Comparison of ENCODE assay signal across 8 cellular contexts in the genomic region with DNA sequence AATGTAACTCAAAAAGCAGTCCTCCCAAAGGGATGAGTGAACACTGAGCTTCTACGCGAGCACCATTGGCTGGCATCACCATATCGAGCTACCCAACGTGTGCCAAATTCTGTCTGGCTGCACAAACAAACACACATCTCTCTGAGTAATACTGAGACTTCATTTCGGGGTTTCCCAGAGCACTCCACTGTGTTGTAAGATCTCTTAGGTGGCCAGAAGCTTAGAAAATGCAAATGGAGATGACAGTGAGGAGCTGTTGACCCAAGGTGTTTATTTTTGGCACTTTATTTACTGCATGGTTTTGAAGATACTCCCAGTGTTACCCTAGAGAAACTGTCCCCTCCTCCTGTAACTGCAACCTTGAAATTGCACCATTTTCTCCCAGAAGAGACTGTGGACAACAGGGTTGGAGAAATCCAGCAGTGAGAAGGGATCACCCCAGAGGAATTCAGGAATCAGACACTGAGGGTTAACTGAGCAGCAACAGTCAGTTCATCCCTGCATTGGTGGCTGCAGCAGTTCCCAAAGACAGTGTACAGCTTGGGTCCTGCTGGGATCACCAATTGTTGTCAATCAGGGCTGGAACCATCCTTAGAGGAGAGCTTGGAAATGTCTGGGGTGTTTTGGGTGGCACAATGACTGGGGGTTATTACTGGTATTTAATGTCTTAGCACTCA. TPM values are rescaled to one million over a fixed set of nuclear protein-coding genes. Genes with fewer than 3 reads are reported as not detected.
A peak's percentile ranks its signal among the peaks of the same experiment; 100 is the strongest.
DNase-seq lines count a peak whose midpoint lies in the region; ATAC-seq and TF ChIP-seq lines count a peak whose summit lies in the region.

No MANE protein-coding gene starts in this region.

- no peak for TF ChIP-seq CTCF in Caco-2 (IDR thresholded peaks at IDR 0.05; ENCODE audit: insufficient read depth in 1 of 2, low read depth in 1 of 2, low read length in 1 of 2, severe bottlenecking in 1 of 2, unreplicated experiment in 1 of 2)
- TF ChIP-seq CTCF in endodermal cell (conservative IDR thresholded peaks at IDR 0.05): no peak

- H3K4me1 ChIP-seq in Caco-2 (peaks cover 14% of the 10 kb centered on the region), endodermal cell (ENCODE audit: control insufficient read depth, insufficient read depth, low read length) (peaks cover 17% of the 10 kb centered on the region)

- no peaks in the 10 kb centered on the region for H3K27me3 ChIP-seq in Caco-2 (replicated peaks; ENCODE audit: control insufficient read depth, insufficient read depth, low read length)
- H3K27me3 ChIP-seq in endodermal cell (ENCODE audit: control insufficient read depth, insufficient read depth, low read length, poor library complexity, severe bottlenecking): no peaks in the 10 kb centered on the region

- ATAC-seq in activated CD8-positive, alpha-beta memory T cell treated with anti-CD3 and anti-CD28 coated beads, Interleukin-2, amount 10 ng/mL, durations not matched to agents 7 days and 5 days: peak; percentile 64
- ATAC-seq in HG03097 (IDR thresholded peaks at IDR 0.05; ENCODE audit: low FRiP score, unreplicated experiment) (peak; percentile 54), SK-N-SH treated with all-trans-retinoic acid at 6 μM for 48 hours (no peak)
- peak; percentile 62 to 68 for ATAC-seq in activated T-cell treated with anti-CD3 and anti-CD28 coated beads, Interleukin-2, amount 50 U/mL, for 4 hours
- ATAC-seq in stimulated activated memory B cell treated with anti-CD40 and anti-IgM and Interleukin-4, amounts not matched to agents 10 μg/mL and 1 μg/mL and 100 μg/mL, for 72 hours: peak; percentile 88

- H3K27me3 Mint-ChIP-seq in activated CD8-positive, alpha-beta memory T cell treated with anti-CD3 and anti-CD28 coated beads, Interleukin-2, amount 10 ng/mL, durations not matched to agents 7 days and 5 days: no peaks in the 10 kb centered on the region
- no peaks in the 10 kb centered on the region for H3K27me3 Mint-ChIP-seq in activated T-cell treated with anti-CD3 and anti-CD28 coated beads, Interleukin-2, amount 50 U/mL, for 4 hours (ENCODE audit: low read depth)
- H3K27me3 Mint-ChIP-seq in stimulated activated memory B cell treated with anti-CD40 and anti-IgM and Interleukin-4, amounts not matched to agents 10 μg/mL and 1 μg/mL and 100 μg/mL, for 72 hours: no peaks in the 10 kb centered on the region
- H3K27me3 Mint-ChIP-seq in Caco-2 (ENCODE audit: insufficient read depth, unreplicated experiment): no peaks in the 10 kb centered on the region
- peaks cover 2% of the 10 kb centered on the region for H3K27me3 Mint-ChIP-seq in endodermal cell (ENCODE audit: insufficient read depth)

- peaks cover 34% of the 10 kb centered on the region for H3K36me3 Mint-ChIP-seq in activated CD8-positive, alpha-beta memory T cell treated with anti-CD3 and anti-CD28 coated beads, Interleukin-2, amount 10 ng/mL, durations not matched to agents 7 days and 5 days
- no peaks in the 10 kb centered on the region for H3K36me3 Mint-ChIP-seq in activated T-cell treated with anti-CD3 and anti-CD28 coated beads, Interleukin-2, amount 50 U/mL, for 4 hours (ENCODE audit: insufficient read depth)
- H3K36me3 Mint-ChIP-seq in stimulated activated memory B cell treated with anti-CD40 and anti-IgM and Interleukin-4, amounts not matched to agents 10 μg/mL and 1 μg/mL and 100 μg/mL, for 72 hours: peaks cover 18% of the 10 kb centered on the region
- no peaks in the 10 kb centered on the region for H3K36me3 Mint-ChIP-seq in Caco-2 (ENCODE audit: insufficient read depth, unreplicated experiment)
- no peaks in the 10 kb centered on the region for H3K36me3 Mint-ChIP-seq in endodermal cell (ENCODE audit: low read depth)

- peaks cover 78% of the 10 kb centered on the region for H3K4me1 Mint-ChIP-seq in activated CD8-positive, alpha-beta memory T cell treated with anti-CD3 and anti-CD28 coated beads, Interleukin-2, amount 10 ng/mL, durations not matched to agents 7 days and 5 days
- peaks cover 90% of the 10 kb centered on the region for H3K4me1 Mint-ChIP-seq in activated T-cell treated with anti-CD3 and anti-CD28 coated beads, Interleukin-2, amount 50 U/mL, for 4 hours (ENCODE audit: low read depth)
- peaks cover 88% of the 10 kb centered on the region for H3K4me1 Mint-ChIP-seq in stimulated activated memory B cell treated with anti-CD40 and anti-IgM and Interleukin-4, amounts not matched to agents 10 μg/mL and 1 μg/mL and 100 μg/mL, for 72 hours
- no peaks in the 10 kb centered on the region for H3K4me1 Mint-ChIP-seq in Caco-2 (ENCODE audit: low read depth, unreplicated experiment)
- H3K4me1 Mint-ChIP-seq in endodermal cell: peaks cover 62% of the 10 kb centered on the region

- peak; percentile 77 for DNase-seq in activated CD8-positive, alpha-beta memory T cell treated with anti-CD3 and anti-CD28 coated beads, Interleukin-2, amount 10 ng/mL, durations not matched to agents 7 days and 5 days
- DNase-seq in activated CD8-positive, alpha-beta memory T cell treated with anti-CD3 and anti-CD28 coated beads for 24 hours: no peak
- DNase-seq in activated T-cell treated with anti-CD3 and anti-CD28 coated beads, Interleukin-2, amount 50 U/mL, for 4 hours: peak; percentile 51
- DNase-seq in Caco-2: no peak
- DNase-seq in endodermal cell: no peak

- H3K9me3 ChIP-seq in Caco-2 (no peaks in the 10 kb centered on the region), endodermal cell (ENCODE audit: control insufficient read depth, low read length) (no peaks in the 10 kb centered on the region)

- no peaks in the 10 kb centered on the region for H3K36me3 ChIP-seq in Caco-2 (ENCODE audit: control insufficient read depth, insufficient read depth, low read length)
- H3K36me3 ChIP-seq in endodermal cell (ENCODE audit: control insufficient read depth, insufficient read depth, low read length): no peaks in the 10 kb centered on the region

- intact Hi-C loops in Caco-2 (cut with micrococcal nuclease; ENCODE audit: unreplicated experiment): no loop called here

- POLR2A ChIA-PET in Caco-2 (lab: Charles Lee): no interaction called here

- H3K9me3 Mint-ChIP-seq in activated CD8-positive, alpha-beta memory T cell treated with anti-CD3 and anti-CD28 coated beads, Interleukin-2, amount 10 ng/mL, durations not matched to agents 7 days and 5 days (ENCODE audit: low read depth): no peaks in the 10 kb centered on the region
- H3K9me3 Mint-ChIP-seq in activated T-cell treated with anti-CD3 and anti-CD28 coated beads, Interleukin-2, amount 50 U/mL, for 4 hours: no peaks in the 10 kb centered on the region
- H3K9me3 Mint-ChIP-seq in stimulated activated memory B cell treated with anti-CD40 and anti-IgM and Interleukin-4, amounts not matched to agents 10 μg/mL and 1 μg/mL and 100 μg/mL, for 72 hours: no peaks in the 10 kb centered on the region
- H3K9me3 Mint-ChIP-seq in Caco-2 (ENCODE audit: unreplicated experiment): no peaks in the 10 kb centered on the region
- H3K9me3 Mint-ChIP-seq in endodermal cell: peaks cover under 1% of the 10 kb centered on the region

- H3K9ac ChIP-seq in endodermal cell (ENCODE audit: extremely low read depth, low read length, poor library complexity, severe bottlenecking): no peak overlapping the region

- no peak overlapping the region for H3K4me3 ChIP-seq in Caco-2 (ENCODE audit: low read depth, low read length)
- no peak overlapping the region for H3K4me3 ChIP-seq in endodermal cell (ENCODE audit: low read length)

- peak overlapping the region; percentile 95 for H3K4me3 Mint-ChIP-seq in activated CD8-positive, alpha-beta memory T cell treated with anti-CD3 and anti-CD28 coated beads, Interleukin-2, amount 10 ng/mL, durations not matched to agents 7 days and 5 days
- peak overlapping the region; percentile 94 for H3K4me3 Mint-ChIP-seq in activated T-cell treated with anti-CD3 and anti-CD28 coated beads, Interleukin-2, amount 50 U/mL, for 4 hours
- peak overlapping the region; percentile 100 for H3K4me3 Mint-ChIP-seq in stimulated activated memory B cell treated with anti-CD40 and anti-IgM and Interleukin-4, amounts not matched to agents 10 μg/mL and 1 μg/mL and 100 μg/mL, for 72 hours
- H3K4me3 Mint-ChIP-seq in Caco-2 (ENCODE audit: unreplicated experiment): no peak overlapping the region
- no peak overlapping the region for H3K4me3 Mint-ChIP-seq in endodermal cell

- no peak overlapping the region for H3K27ac ChIP-seq in endodermal cell (ENCODE audit: low read depth, low read length)

- CTCF ChIA-PET in activated CD8-positive, alpha-beta memory T cell treated with anti-CD3 and anti-CD28 coated beads, Interleukin-2, amount 10 ng/mL, durations not matched to agents 7 days and 5 days (lab: Charles Lee): interaction anchor here (0.7 to 13.4 kb wide), 17 partner anchors 8 to 90 kb away, joined by 3 to 225 read pairs (median 6); no protein-coding TSS in a partner anchor
- CTCF ChIA-PET in Caco-2 (lab: Charles Lee): interaction anchor here (1.1 kb wide), 1 partner anchor 55 kb away, joined by 4 read pairs; no protein-coding TSS in a partner anchor

- H3K27ac Mint-ChIP-seq in activated CD8-positive, alpha-beta memory T cell treated with anti-CD3 and anti-CD28 coated beads, Interleukin-2, amount 10 ng/mL, durations not matched to agents 7 days and 5 days: peak overlapping the region; percentile 97
- peak overlapping the region; percentile 81 for H3K27ac Mint-ChIP-seq in stimulated activated memory B cell treated with anti-CD40 and anti-IgM and Interleukin-4, amounts not matched to agents 10 μg/mL and 1 μg/mL and 100 μg/mL, for 72 hours
- H3K27ac Mint-ChIP-seq in Caco-2 (ENCODE audit: unreplicated experiment) (no peak overlapping the region), endodermal cell (no peak overlapping the region)

- WGBS in endodermal cell (ENCODE audit: insufficient coverage in 1 of 2, insufficient read length in 1 of 2), 2 experiments: 83 to 100% methylated on average over 1 to 5 of the region's 5 CpGs

- no TSS peak for BruUV-seq in Caco-2 (replicated peaks; lab: Mats Ljungman, UMichigan)

RNA-seq across cellular contexts. Expression of gene RIPOR2, which starts 1.0 kb away (rescaled TPM):
- 100 to 1,000 TPM in 1 of 2 experiments, 10 to 100 TPM in 1; 53.4 to 104 TPM for total RNA-seq in activated CD8-positive, alpha-beta memory T cell treated with anti-CD3 and anti-CD28 coated beads, Interleukin-2, amount 10 ng/mL, durations not matched to agents 7 days and 5 days
- 10 to 100 TPM; 14.7 to 17.4 (median 16.8) TPM for total RNA-seq in activated T-cell treated with anti-CD3 and anti-CD28 coated beads, Interleukin-2, amount 50 U/mL, for 4 hours
- total RNA-seq in Caco-2 (2022): 0.64 and 0.86 TPM in 2 replicates
- total RNA-seq in endodermal cell: 10 to 100 TPM in 1 of 2 donors, 1 to 10 TPM in 1; 9.3 to 10.4 TPM
- polyA plus RNA-seq in endodermal cell (2013, experiment 1 of 2): 7.0 TPM
- polyA plus RNA-seq in endodermal cell (2013, experiment 2 of 2): 6.5 TPM

Comparison
In these comparisons a context has a peak if more than half of its experiments do, and no peak if none do; other contexts are left out.
1. DNase-seq: peak in activated CD8-positive, alpha-beta memory T cell treated with anti-CD3 and anti-CD28 coated beads, Interleukin-2, amount 10 ng/mL, durations not matched to agents 7 days and 5 days (single experiment) and activated T-cell treated with anti-CD3 and anti-CD28 coated beads, Interleukin-2, amount 50 U/mL, for 4 hours (single experiment); none in activated CD8-positive, alpha-beta memory T cell treated with anti-CD3 and anti-CD28 coated beads for 24 hours (single experiment), Caco-2 (0 of 2) and endodermal cell (single experiment).
2. H3K27ac Mint-ChIP-seq: peak in activated CD8-positive, alpha-beta memory T cell treated with anti-CD3 and anti-CD28 coated beads, Interleukin-2, amount 10 ng/mL, durations not matched to agents 7 days and 5 days (single experiment) and stimulated activated memory B cell treated with anti-CD40 and anti-IgM and Interleukin-4, amounts not matched to agents 10 μg/mL and 1 μg/mL and 100 μg/mL, for 72 hours (single experiment); none in Caco-2 (single experiment) and endodermal cell (single experiment).
3. H3K4me3 Mint-ChIP-seq: peak in activated CD8-positive, alpha-beta memory T cell treated with anti-CD3 and anti-CD28 coated beads, Interleukin-2, amount 10 ng/mL, durations not matched to agents 7 days and 5 days (single experiment), activated T-cell treated with anti-CD3 and anti-CD28 coated beads, Interleukin-2, amount 50 U/mL, for 4 hours (single experiment) and stimulated activated memory B cell treated with anti-CD40 and anti-IgM and Interleukin-4, amounts not matched to agents 10 μg/mL and 1 μg/mL and 100 μg/mL, for 72 hours (single experiment); none in Caco-2 (single experiment) and endodermal cell (single experiment).